Comparison of ENCODE assay signal across 10 cellular contexts in genomic region chr15:31471731-31472430, GRCh38.
DNase-seq lines count a peak whose midpoint lies in the region; ATAC-seq and TF ChIP-seq lines count a peak whose summit lies in the region.
"Had no signal": no experiment of that assay in that cellular context is flagged by ENCODE, and none has a peak within 500 bp of the region (broad histone marks: within the 10 kb centered on the region; RNA-seq: fewer than 3 reads in every experiment).

No MANE protein-coding gene starts in this region.

- peaks cover 9% of the 10 kb centered on the region for H3K9me3 Mint-ChIP-seq in activated naive CD8-positive, alpha-beta T cell treated with anti-CD3 and anti-CD28 coated beads for 36 hours

- peaks cover 22% of the 10 kb centered on the region for H3K36me3 Mint-ChIP-seq in activated naive CD8-positive, alpha-beta T cell treated with anti-CD3 and anti-CD28 coated beads for 36 hours

- ATAC-seq in Right ventricle myocardium inferior: peak; percentile 49
- ATAC-seq in aorta (ENCODE audit: low FRiP score): peak; percentile 64
- ATAC-seq in GM21390 (IDR thresholded peaks at IDR 0.05; ENCODE audit: unreplicated experiment): no peak
- ATAC-seq in HG02798 (IDR thresholded peaks at IDR 0.05; ENCODE audit: poor library complexity, unreplicated experiment): no peak

- H3K27me3 ChIP-seq in left ventricle myocardium inferior (ENCODE audit: low read depth): no peaks in the 10 kb centered on the region
- H3K27me3 ChIP-seq in aorta (ENCODE audit: control insufficient read depth in 1 of 2, insufficient read depth in 2 of 2, low read length in 1 of 2): no peaks in the 10 kb centered on the region

- H3K27me3 Mint-ChIP-seq in activated naive CD8-positive, alpha-beta T cell treated with anti-CD3 and anti-CD28 coated beads for 36 hours: no peaks in the 10 kb centered on the region

- H3K4me1 ChIP-seq in left ventricle myocardium inferior (peaks cover 16% of the 10 kb centered on the region), aorta (ENCODE audit: control insufficient read depth in 1 of 2, insufficient read depth in 2 of 2, low read length in 2 of 2) (no peaks in the 10 kb centered on the region)

- 40 to 45% methylated on average over 7 of the region's 7 CpGs for WGBS in aorta, 2 donors

- H3K4me1 Mint-ChIP-seq in activated naive CD8-positive, alpha-beta T cell treated with anti-CD3 and anti-CD28 coated beads for 36 hours: peaks cover 50% of the 10 kb centered on the region

- no peak overlapping the region for H3K27ac ChIP-seq in left ventricle myocardium inferior (replicated peaks)
- peak overlapping the region in 1 of 2 donors; percentile 26 for H3K27ac ChIP-seq in aorta (ENCODE audit: low read depth in 1 of 2, low read length in 2 of 2)

- H3K4me3 ChIP-seq in left ventricle myocardium inferior: no peak overlapping the region
- no peak overlapping the region for H3K4me3 ChIP-seq in aorta (ENCODE audit: low read length in 2 of 2)

- intact Hi-C loops in Right ventricle myocardium inferior (cut with DNase I): no loop called here
- intact Hi-C loops in left ventricle myocardium inferior (cut with micrococcal nuclease): no loop called here
- intact Hi-C loops in aorta (cut with DNase I): loop anchor here in 1 of 2 donors (10.0 kb wide), 2 partner anchors 67 to 147 kb away; partner anchors contain the start of gene KLF13

- TF ChIP-seq CTCF in left ventricle myocardium inferior (IDR thresholded peaks at IDR 0.05; ENCODE audit: borderline replicate concordance): no peak

- H3K4me3 Mint-ChIP-seq in activated naive CD8-positive, alpha-beta T cell treated with anti-CD3 and anti-CD28 coated beads for 36 hours: no peak overlapping the region

- no peaks in the 10 kb centered on the region for H3K36me3 ChIP-seq in left ventricle myocardium inferior
- H3K36me3 ChIP-seq in aorta (ENCODE audit: control insufficient read depth in 1 of 2, insufficient read depth in 2 of 2, low read length in 1 of 2): no peaks in the 10 kb centered on the region

- peak overlapping the region; percentile 95 for H3K27ac Mint-ChIP-seq in activated naive CD8-positive, alpha-beta T cell treated with anti-CD3 and anti-CD28 coated beads for 36 hours

- no peak for DNase-seq in Right ventricle myocardium inferior (ENCODE audit: missing footprints)
- no peak for DNase-seq in left ventricle myocardium inferior
- no peak for DNase-seq in activated naive CD8-positive, alpha-beta T cell treated with anti-CD3 and anti-CD28 coated beads for 36 hours
- DNase-seq in iris pigment epithelial cell (ENCODE audit: low read depth): peak; percentile 92
- no peak for DNase-seq in aorta
- DNase-seq in AML-193 (lab: John Stamatoyannopoulos, UW): no peak
- DNase-seq: DND-41; NK-92 treated with Interleukin-12 subunit alpha and Interleukin-12 subunit beta, amount 100 ng/mL, for 24 hours had no signal

- H3K9me3 ChIP-seq in left ventricle myocardium inferior (replicated peaks) (no peaks in the 10 kb centered on the region), aorta (ENCODE audit: control insufficient read depth, low read length) (no peaks in the 10 kb centered on the region)

Comparison
In these comparisons a context has a peak if more than half of its experiments do, and no peak if none do; other contexts are left out.
1. ATAC-seq: peak in Right ventricle myocardium inferior (single experiment) and aorta (single experiment); none in GM21390 (single experiment) and HG02798 (single experiment).